In the genomic region with DNA sequence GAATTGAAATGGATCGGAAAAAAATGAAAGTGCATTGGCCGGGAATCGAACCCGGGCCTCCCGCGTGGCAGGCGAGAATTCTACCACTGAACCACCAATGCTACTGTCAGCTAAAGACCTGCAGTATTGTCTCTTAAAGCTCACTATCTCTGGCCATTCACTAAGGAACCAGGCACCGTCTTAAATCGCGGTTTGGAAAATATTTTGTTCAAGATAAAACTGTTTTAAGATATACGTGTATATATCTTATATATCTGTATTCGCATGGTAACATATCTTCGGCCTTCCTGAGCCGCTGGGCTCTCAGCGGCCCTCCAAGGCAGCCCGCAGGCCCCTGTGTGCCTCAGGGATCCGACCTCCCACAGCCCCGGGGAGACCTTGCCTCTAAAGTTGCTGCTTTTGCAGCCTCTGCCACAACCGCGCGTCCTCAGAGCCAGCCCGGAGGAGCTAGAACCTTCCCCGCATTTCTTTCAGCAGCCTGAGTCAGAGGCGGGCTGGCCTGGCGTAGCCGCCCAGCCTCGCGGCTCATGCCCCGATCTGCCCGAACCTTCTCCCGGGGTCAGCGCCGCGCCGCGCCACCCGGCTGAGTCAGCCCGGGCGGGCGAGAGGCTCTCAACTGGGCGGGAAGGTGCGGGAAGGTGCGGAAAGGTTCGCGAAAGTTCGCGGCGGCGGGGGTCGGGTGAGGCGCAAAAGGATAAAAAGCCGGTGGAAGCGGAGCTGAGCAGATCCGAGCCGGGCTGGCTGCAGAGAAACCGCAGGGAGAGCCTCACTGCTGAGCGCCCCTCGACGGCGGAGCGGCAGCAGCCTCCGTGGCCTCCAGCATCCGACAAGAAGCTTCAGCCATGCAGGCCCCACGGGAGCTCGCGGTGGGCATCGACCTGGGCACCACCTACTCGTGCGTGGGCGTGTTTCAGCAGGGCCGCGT, we compare ENCODE assay signal across 8 cellular contexts. TPM values are rescaled to one million over a fixed set of nuclear protein-coding genes. Genes with fewer than 3 reads are reported as not detected.
DNase-seq lines count a peak whose midpoint lies in the region; ATAC-seq and TF ChIP-seq lines count a peak whose summit lies in the region.
"Not testable (repeated sequence)": the region's sequence is repeated elsewhere in the genome, so short reads cannot be mapped to it uniquely, and the experiment has no call there.

Gene HSPA6, plus strand, starts transcription at position 724 of the 925 bp plus-strand sequence. Its CDS starts 119 bp downstream, at position 843.

- H3K4me1 ChIP-seq in neuron (ENCODE audit: insufficient read depth, low read length), result not testable (repeated sequence)

- not testable (repeated sequence) for H3K36me3 ChIP-seq in neuron (ENCODE audit: insufficient read depth, low read length)

- H2AFZ ChIP-seq in neuron (ENCODE audit: low read depth, low read length), result peak within 1 kb of the TSS; percentile 80

- not testable (repeated sequence) for H3K27me3 Mint-ChIP-seq in HFFc6 (ENCODE audit: insufficient read depth); activated naive CD8-positive, alpha-beta T cell
- peaks cover 28% of the 10 kb centered on the region for H3K27me3 Mint-ChIP-seq in stimulated activated naive CD8-positive, alpha-beta T cell treated with anti-CD3 and anti-CD28 coated beads, Interleukin-15, amount 100 ng/mL, for 72 hours

- TF ChIP-seq CTCF in HFFc6 (IDR thresholded peaks at IDR 0.05), result not testable (repeated sequence)

- DNase-seq in ELF-1 (ENCODE audit: low read depth, low spot score) (peak; percentile 83), HFFc6 (peak; percentile 70), NCI-H1105 treated with DMSO at 0.1 percent for 48 hours (lab: John Stamatoyannopoulos, UW) (peak; percentile 77), SW480 (ENCODE audit: low spot score) (peak; percentile 63), globus pallidus (ENCODE audit: low spot score) (peak; percentile 84)
- peak; percentile 73 to 78 for DNase-seq in stimulated activated naive CD8-positive, alpha-beta T cell treated with anti-CD3 and anti-CD28 coated beads, Interleukin-15, amount 100 ng/mL, for 72 hours

- peak within 1 kb of the TSS; percentile 87 for H3K27ac Mint-ChIP-seq in HFFc6
- peak within 1 kb of the TSS; percentile 96 for H3K27ac Mint-ChIP-seq in activated naive CD8-positive, alpha-beta T cell
- peak within 1 kb of the TSS; percentile 92 to 100 for H3K27ac Mint-ChIP-seq in stimulated activated naive CD8-positive, alpha-beta T cell treated with anti-CD3 and anti-CD28 coated beads, Interleukin-15, amount 100 ng/mL, for 72 hours

- not testable (repeated sequence) for H3K27me3 ChIP-seq in neuron (ENCODE audit: insufficient read depth, low read length)

- peak; percentile 79 for ATAC-seq in stimulated activated naive CD8-positive, alpha-beta T cell treated with anti-CD3 and anti-CD28 coated beads, Interleukin-15, amount 100 ng/mL, for 72 hours

- not testable (repeated sequence) for H3K36me3 Mint-ChIP-seq in HFFc6 (ENCODE audit: low read depth); activated naive CD8-positive, alpha-beta T cell

- H3K9me3 Mint-ChIP-seq in HFFc6; activated naive CD8-positive, alpha-beta T cell (ENCODE audit: low read depth): not testable (repeated sequence)
- H3K9me3 Mint-ChIP-seq in stimulated activated naive CD8-positive, alpha-beta T cell treated with anti-CD3 and anti-CD28 coated beads, Interleukin-15, amount 100 ng/mL, for 72 hours, result peaks cover 6 to 14% of the 10 kb centered on the region in 2 donors

- not testable (repeated sequence) for H3K9me3 ChIP-seq in neuron (ENCODE audit: low read length)

- not testable (repeated sequence) for H3K4me1 Mint-ChIP-seq in HFFc6 (ENCODE audit: low read depth)
- H3K4me1 Mint-ChIP-seq in activated naive CD8-positive, alpha-beta T cell (ENCODE audit: low read depth), result peaks cover 24% of the 10 kb centered on the region
- peaks cover 14% of the 10 kb centered on the region for H3K4me1 Mint-ChIP-seq in stimulated activated naive CD8-positive, alpha-beta T cell treated with anti-CD3 and anti-CD28 coated beads, Interleukin-15, amount 100 ng/mL, for 72 hours

- H3K4me3 Mint-ChIP-seq in HFFc6, result peak within 1 kb of the TSS; percentile 87
- H3K4me3 Mint-ChIP-seq in activated naive CD8-positive, alpha-beta T cell, result peak within 1 kb of the TSS; percentile 88
- peak within 1 kb of the TSS; percentile 81 to 85 for H3K4me3 Mint-ChIP-seq in stimulated activated naive CD8-positive, alpha-beta T cell treated with anti-CD3 and anti-CD28 coated beads, Interleukin-15, amount 100 ng/mL, for 72 hours

- H3K4me3 ChIP-seq in neuron (ENCODE audit: low read length), result peak within 1 kb of the TSS; percentile 80

RNA-seq across cellular contexts. Expression of gene HSPA6, which starts in this region (rescaled TPM):
- under 1 TPM; 0.10 to 0.45 (median 0.19) TPM for total RNA-seq in HFFc6 (2021; fragmentation: NEBNext Ultra II Directional; extraction: Animal tissue kit (Norgen Biotek cat#: 25700))

Comparison
In these comparisons a context has a peak if more than half of its experiments do, and no peak if none do; other contexts are left out.
1. Peak in every context shown above with its lines: DNase-seq, ATAC-seq and H3K4me3 ChIP-seq.
2. Peak in DNase-seq in HFFc6; RNA of the gene not detected or under 1 TPM.